In genomic region chr9:536597-537511, GRCh38 we compare ENCODE assay signal across 16 cellular contexts. TPM values are rescaled to one million over a fixed set of nuclear protein-coding genes. Genes with fewer than 3 reads are reported as not detected.
DNase-seq lines count a peak whose midpoint lies in the region; ATAC-seq and TF ChIP-seq lines count a peak whose summit lies in the region.
"Had no signal": no experiment of that assay in that cellular context is flagged by ENCODE, and none has a peak within 500 bp of the region (broad histone marks: within the 10 kb centered on the region; RNA-seq: fewer than 3 reads in every experiment).

No MANE protein-coding gene starts in this region.

- H3K27ac Mint-ChIP-seq in glutamatergic neuron (ENCODE audit: unreplicated experiment) (peak overlapping the region; percentile 82), neural progenitor cell (no peak overlapping the region)
- H3K27ac Mint-ChIP-seq: dendritic cell treated with granulocyte-macrophage colony-stimulating factor and Interleukin-4, amounts not matched to agents 40 ng/mL and 50 ng/mL, for 4 days had no signal

- H3K4me1 ChIP-seq in neural progenitor cell (peaks cover 14% of the 10 kb centered on the region), suprapubic skin (peaks cover 29% of the 10 kb centered on the region)

- TF ChIP-seq CTCF in GM12865 (IDR thresholded peaks at IDR 0.05; ENCODE audit: insufficient read depth, low read depth, low read length, missing control alignments) (no peak), glutamatergic neuron (IDR thresholded peaks at IDR 0.05; ENCODE audit: partially characterized antibody, unreplicated experiment) (no peak), neural progenitor cell (IDR thresholded peaks at IDR 0.05) (no peak), suprapubic skin (IDR thresholded peaks at IDR 0.05) (no peak)

- H3K27me3 ChIP-seq in neural progenitor cell (no peaks in the 10 kb centered on the region), suprapubic skin (no peaks in the 10 kb centered on the region)
- H3K27me3 ChIP-seq: gastroesophageal sphincter had no signal

- no peak for TF ChIP-seq POLR2A in suprapubic skin (IDR thresholded peaks at IDR 0.05)

- H3K36me3 Mint-ChIP-seq in glutamatergic neuron (ENCODE audit: unreplicated experiment): peaks cover 8% of the 10 kb centered on the region
- peaks cover 21% of the 10 kb centered on the region for H3K36me3 Mint-ChIP-seq in neural progenitor cell

- H3K27ac ChIP-seq in neural progenitor cell (no peak overlapping the region), suprapubic skin (no peak overlapping the region)
- H3K27ac ChIP-seq: 22Rv1, gastroesophageal sphincter, lower lobe of right lung had no signal

- peaks cover 16% of the 10 kb centered on the region for H3K79me2 ChIP-seq in neural progenitor cell (ENCODE audit: low read depth)

- peak overlapping the region; percentile 74 for H3K4me3 Mint-ChIP-seq in glutamatergic neuron (ENCODE audit: unreplicated experiment)
- no peak overlapping the region for H3K4me3 Mint-ChIP-seq in neural progenitor cell
- H3K4me3 Mint-ChIP-seq: dendritic cell treated with granulocyte-macrophage colony-stimulating factor and Interleukin-4, amounts not matched to agents 40 ng/mL and 50 ng/mL, for 4 days had no signal

- H3K4me2 ChIP-seq in neural progenitor cell: no peak overlapping the region

- peaks cover 5% of the 10 kb centered on the region for H4K20me1 ChIP-seq in neural progenitor cell (ENCODE audit: low read depth)

- TF ChIP-seq EP300 in suprapubic skin (IDR thresholded peaks at IDR 0.05): no peak

- H3F3A ChIP-seq in neural progenitor cell (ENCODE audit: low read depth): no peaks in the 10 kb centered on the region

- H2AFZ ChIP-seq in neural progenitor cell (replicated peaks): no peak overlapping the region

- H3K9me3 Mint-ChIP-seq in glutamatergic neuron (ENCODE audit: unreplicated experiment): peaks cover 6% of the 10 kb centered on the region
- peaks cover 17% of the 10 kb centered on the region for H3K9me3 Mint-ChIP-seq in neural progenitor cell
- H3K9me3 Mint-ChIP-seq: dendritic cell treated with granulocyte-macrophage colony-stimulating factor and Interleukin-4, amounts not matched to agents 40 ng/mL and 50 ng/mL, for 4 days had no signal

- ATAC-seq in HG03457 (IDR thresholded peaks at IDR 0.05; ENCODE audit: unreplicated experiment): no peak
- ATAC-seq: gastroesophageal sphincter had no signal

- H3K4me1 Mint-ChIP-seq in glutamatergic neuron (ENCODE audit: low read depth, unreplicated experiment) (peaks cover 53% of the 10 kb centered on the region), neural progenitor cell (peaks cover 28% of the 10 kb centered on the region)

- H3K27me3 Mint-ChIP-seq in glutamatergic neuron (ENCODE audit: unreplicated experiment) (peaks cover 6% of the 10 kb centered on the region), neural progenitor cell (ENCODE audit: insufficient read depth, low read depth) (peaks cover 2% of the 10 kb centered on the region)
- H3K27me3 Mint-ChIP-seq: dendritic cell treated with granulocyte-macrophage colony-stimulating factor and Interleukin-4, amounts not matched to agents 40 ng/mL and 50 ng/mL, for 4 days had no signal

- WGBS in suprapubic skin: 60% methylated on average over 11 of the region's 11 CpGs

- H3K9ac ChIP-seq in neural progenitor cell: no peak overlapping the region

- DNase-seq in DMS53 (lab: John Stamatoyannopoulos, UW) (peak; percentile 23), DMS53 treated with DMSO at 0.1 percent for 48 hours (lab: John Stamatoyannopoulos, UW; ENCODE audit: unreplicated experiment) (no peak), GM12865 (ENCODE audit: low read depth) (peak; percentile 13), NCI-H345 treated with DMSO at 0.1 percent for 48 hours (lab: John Stamatoyannopoulos, UW; ENCODE audit: unreplicated experiment) (peak; percentile 45), glutamatergic neuron (peak; percentile 31), neural progenitor cell (ENCODE audit: low spot score) (no peak), suprapubic skin (ENCODE audit: low spot score in 2 of 2) (no peak)
- DNase-seq: activated gamma-delta T cell, KG1, lower lobe of right lung, retina had no signal

- H3K4me3 ChIP-seq in GM12865 (ENCODE audit: low read depth, low read length) (no peak overlapping the region; the same call in 1 of the 2 replicates), neural progenitor cell (no peak overlapping the region), suprapubic skin (no peak overlapping the region)
- H3K4me3 ChIP-seq: gastroesophageal sphincter, lower lobe of right lung had no signal

- peaks cover 9% of the 10 kb centered on the region for H3K36me3 ChIP-seq in neural progenitor cell
- no peaks in the 10 kb centered on the region for H3K36me3 ChIP-seq in suprapubic skin
- H3K36me3 ChIP-seq: gastroesophageal sphincter, lower lobe of right lung had no signal

- H3K9me3 ChIP-seq in neural progenitor cell (ENCODE audit: low read depth) (no peaks in the 10 kb centered on the region), suprapubic skin (no peaks in the 10 kb centered on the region)
- H3K9me3 ChIP-seq: gastroesophageal sphincter, lower lobe of right lung had no signal

RNA-seq across cellular contexts. Expression of gene KANK1, which starts 32.4 kb away (rescaled TPM):
- total RNA-seq in glutamatergic neuron (ENCODE audit: unreplicated experiment): 14.8 TPM
- total RNA-seq in neural progenitor cell (ENCODE audit: low replicate concordance): 24.5 and 27.9 TPM in 2 replicates
- 100 to 1,000 TPM; 113 to 158 (median 132) TPM for total RNA-seq in suprapubic skin
- total RNA-seq: G401 had no signal

Comparison
In these comparisons a context has a peak if more than half of its experiments do, and no peak if none do; other contexts are left out.
1. DNase-seq: peak in DMS53 (single experiment), GM12865 (single experiment), NCI-H345 treated with DMSO at 0.1 percent for 48 hours (single experiment) and glutamatergic neuron (single experiment); none in DMS53 treated with DMSO at 0.1 percent for 48 hours (single experiment), neural progenitor cell (single experiment) and suprapubic skin (0 of 2).